In genomic region chr11:47179655-47179991, GRCh38 we compare ENCODE assay signal across 8 cellular contexts. TPM values are rescaled to one million over a fixed set of nuclear protein-coding genes. Genes with fewer than 3 reads are reported as not detected.
DNase-seq lines count a peak whose midpoint lies in the region; ATAC-seq and TF ChIP-seq lines count a peak whose summit lies in the region.

No MANE protein-coding gene starts in this region.

- peak overlapping the region in 2 of 10 donors; percentile 55 to 69 for H3K4me3 Mint-ChIP-seq in naive thymus-derived CD4-positive, alpha-beta T cell

- H3K9me3 Mint-ChIP-seq in naive thymus-derived CD4-positive, alpha-beta T cell: peaks cover 0 to 5% (median 0%) of the 10 kb centered on the region in 11 donors

- peaks cover 24% of the 10 kb centered on the region for H3K4me1 ChIP-seq in mammary epithelial cell (ENCODE audit: insufficient read depth, low read length)
- peaks cover 19 to 24% of the 10 kb centered on the region in 2 donors for H3K4me1 ChIP-seq in naive thymus-derived CD4-positive, alpha-beta T cell (ENCODE audit: control insufficient read depth in 2 of 2, insufficient read depth in 2 of 2, low read length in 2 of 2)

- H3K9me3 ChIP-seq in mammary epithelial cell (replicated peaks; ENCODE audit: insufficient read depth, low read length): no peaks in the 10 kb centered on the region
- H3K9me3 ChIP-seq in naive thymus-derived CD4-positive, alpha-beta T cell (ENCODE audit: control insufficient read depth in 2 of 3, low read length in 3 of 3): no peaks in the 10 kb centered on the region

- no peak overlapping the region for H2AFZ ChIP-seq in mammary epithelial cell (ENCODE audit: low read depth, low read length)

- H3K36me3 ChIP-seq in mammary epithelial cell (ENCODE audit: insufficient read depth, low read length): peaks cover 8% of the 10 kb centered on the region
- peaks cover 0 to 13% (median 0%) of the 10 kb centered on the region in 3 experiments for H3K36me3 ChIP-seq in naive thymus-derived CD4-positive, alpha-beta T cell (ENCODE audit: control insufficient read depth in 2 of 3, insufficient read depth in 3 of 3, low read length in 3 of 3)

- intact Hi-C loops in mammary epithelial cell (cut with micrococcal nuclease): loop anchor here (5.0 to 10.0 kb wide), 2 partner anchors 228 to 275 kb away; partner anchors contain the start of gene SLC39A13
- intact Hi-C loops in naive thymus-derived CD4-positive, alpha-beta T cell (cut with micrococcal nuclease): loop anchor here (5.0 to 10.0 kb wide), 8 partner anchors 173 to 1262 kb away; partner anchors contain the start of genes AGBL2 (in 1 of the 2), CELF1 (in 1 of the 2), DGKZ (in 1 of the 2) and MYBPC3 (in 1 of the 2)

- DNase-seq in DMS 273 (lab: John Stamatoyannopoulos, UW; ENCODE audit: unreplicated experiment) (peak; percentile 53), DMS 273 treated with DMSO at 0.1 percent for 48 hours (lab: John Stamatoyannopoulos, UW) (no peak), HFF-Myc (ENCODE audit: extremely low read depth, low read depth) (no peak), RPMI8226 (peak; percentile 75), mammary epithelial cell (no peak)
- peak in 5 of 9 donors; percentile 24 to 44 (median 33) for DNase-seq in naive thymus-derived CD4-positive, alpha-beta T cell

- no peak overlapping the region for H3K4me2 ChIP-seq in mammary epithelial cell (ENCODE audit: insufficient read depth, low read depth, low read length)

- peak overlapping the region in 5 of 9 donors; percentile 20 to 83 (median 56) for H3K27ac Mint-ChIP-seq in naive thymus-derived CD4-positive, alpha-beta T cell

- H3K79me2 ChIP-seq in mammary epithelial cell (ENCODE audit: insufficient read depth, low read length): peaks cover 55% of the 10 kb centered on the region

- peaks cover 4 to 13% (median 4%) of the 10 kb centered on the region in 5 donors for H3K27me3 Mint-ChIP-seq in naive thymus-derived CD4-positive, alpha-beta T cell

- WGBS in mammary epithelial cell (ENCODE audit: low coverage, missing lambda C conversion rate): 100% methylated on average over 1 of the region's 1 CpG

- peak; percentile 67 for TF ChIP-seq CTCF in HFF-Myc (IDR thresholded peaks at IDR 0.05; ENCODE audit: low read depth, low read length, missing control alignments)
- TF ChIP-seq CTCF in mammary epithelial cell (conservative IDR thresholded peaks at IDR 0.05 in 1 of 2, IDR thresholded peaks at IDR 0.05 in 1 of 2; ENCODE audit: extremely low read depth in 1 of 2, insufficient read depth in 1 of 2, low read depth in 1 of 2, low read length in 2 of 2): peak; percentile 62 to 64

- in situ Hi-C loops in mammary epithelial cell (cut with MboI; ENCODE audit: low sequenced_read_pairs in 2 of 2): loop anchor here in 1 of 2 donors (10.0 kb wide), 1 partner anchor 175 kb away; the partner anchor contains the start of gene MYBPC3

- dilution Hi-C loops in mammary epithelial cell (cut with HindIII; ENCODE audit: low sequenced_read_pairs): no loop called here

- no peak for ATAC-seq in naive thymus-derived CD4-positive, alpha-beta T cell
- ATAC-seq in GM21576 (IDR thresholded peaks at IDR 0.05; ENCODE audit: unreplicated experiment) (no peak), HG03432 (IDR thresholded peaks at IDR 0.05; ENCODE audit: unreplicated experiment) (no peak)

- H3K27me3 ChIP-seq in mammary epithelial cell (ENCODE audit: insufficient read depth, low read length): no peaks in the 10 kb centered on the region
- H3K27me3 ChIP-seq in naive thymus-derived CD4-positive, alpha-beta T cell (ENCODE audit: control insufficient read depth in 2 of 2, insufficient read depth in 2 of 2, low read length in 2 of 2): peaks cover 0 to 7% of the 10 kb centered on the region in 2 donors

- peaks cover 0 to 2% (median 0%) of the 10 kb centered on the region in 5 donors for H3K36me3 Mint-ChIP-seq in naive thymus-derived CD4-positive, alpha-beta T cell

- H3K4me1 Mint-ChIP-seq in naive thymus-derived CD4-positive, alpha-beta T cell: peaks cover 14 to 36% (median 22%) of the 10 kb centered on the region in 7 donors

- POLR2A ChIA-PET in naive thymus-derived CD4-positive, alpha-beta T cell (lab: Charles Lee): interaction anchor here (1.4 to 5.9 kb wide), 3 partner anchors 35 to 91 kb away, joined by 4 to 48 read pairs (median 9); partner anchors contain the start of gene DDB2

- H3K9ac ChIP-seq in mammary epithelial cell (ENCODE audit: insufficient read depth, low read length): no peak overlapping the region

- no TSS peak for BruUV-seq in mammary epithelial cell (replicated peaks; lab: Mats Ljungman, UMichigan)

- no peaks in the 10 kb centered on the region for H4K20me1 ChIP-seq in mammary epithelial cell (ENCODE audit: insufficient read depth, low read length)

- no peak overlapping the region for H3K4me3 ChIP-seq in HFF-Myc (replicated peaks; ENCODE audit: low read depth, low read length)
- no peak overlapping the region for H3K4me3 ChIP-seq in mammary epithelial cell (replicated peaks in 1 of 3; ENCODE audit: insufficient read depth in 1 of 3, low read depth in 2 of 3, low read length in 3 of 3)
- H3K4me3 ChIP-seq in naive thymus-derived CD4-positive, alpha-beta T cell (ENCODE audit: low read length): no peak overlapping the region

- H3K27ac ChIP-seq in mammary epithelial cell (ENCODE audit: insufficient read depth, low read depth, low read length): no peak overlapping the region
- no peak overlapping the region for H3K27ac ChIP-seq in naive thymus-derived CD4-positive, alpha-beta T cell (ENCODE audit: low read depth, low read length)

- CTCF ChIA-PET in mammary epithelial cell (lab: Charles Lee; ENCODE audit: low non-redundant PET): interaction anchor here (0.6 kb wide), 1 partner anchor 14 kb away, joined by 11 read pairs; no protein-coding TSS in a partner anchor
- CTCF ChIA-PET in naive thymus-derived CD4-positive, alpha-beta T cell (lab: Charles Lee): interaction anchor here (0.5 to 1.2 kb wide), 6 partner anchors 18 to 756 kb away, joined by 3 to 5 read pairs (median 3); partner anchors contain the start of gene ACP2

RNA-seq across cellular contexts. Expression of gene ARFGAP2, which starts 2.9 kb away (rescaled TPM):
- total RNA-seq in mammary epithelial cell: 100 to 1,000 TPM in 1 of 2 donors, 10 to 100 TPM in 1; 83.0 to 120 TPM
- polyA plus RNA-seq in mammary epithelial cell: 87.5 TPM
- 107 TPM for polyA minus RNA-seq in mammary epithelial cell
- total RNA-seq in naive thymus-derived CD4-positive, alpha-beta T cell: 100 to 1,000 TPM; 107 to 220 (median 155) TPM
- 100 to 1,000 TPM; 117 to 121 TPM for polyA plus RNA-seq in naive thymus-derived CD4-positive, alpha-beta T cell

RNA-seq across cellular contexts. Expression of gene PACSIN3, which starts 6.6 kb away (rescaled TPM):
- total RNA-seq in mammary epithelial cell: 10 to 100 TPM; 20.7 to 53.4 TPM
- 39.5 TPM for polyA plus RNA-seq in mammary epithelial cell
- 32.1 TPM for polyA minus RNA-seq in mammary epithelial cell
- total RNA-seq in naive thymus-derived CD4-positive, alpha-beta T cell: 1 to 10 TPM in 1 of 5 experiments, under 1 TPM in 1, not detected in 3; 0.34 to 4.3 TPM
- under 1 TPM in 1 of 2 donors, not detected in 1; 0.82 TPM for polyA plus RNA-seq in naive thymus-derived CD4-positive, alpha-beta T cell

RNA-seq across cellular contexts. Expression of gene DDB2, which starts 35.2 kb away (rescaled TPM):
- 100 to 1,000 TPM in 1 of 2 donors, 10 to 100 TPM in 1; 43.0 to 101 TPM for total RNA-seq in mammary epithelial cell
- polyA plus RNA-seq in mammary epithelial cell: 94.6 TPM
- polyA minus RNA-seq in mammary epithelial cell: 71.6 TPM
- total RNA-seq in naive thymus-derived CD4-positive, alpha-beta T cell: 100 to 1,000 TPM in 2 of 5 experiments, 10 to 100 TPM in 3; 65.4 to 135 (median 93.4) TPM
- polyA plus RNA-seq in naive thymus-derived CD4-positive, alpha-beta T cell: 10 to 100 TPM; 32.9 to 35.4 TPM

Comparison
In these comparisons a context has a peak if more than half of its experiments do, and no peak if none do; other contexts are left out.
1. DNase-seq: peak in DMS 273 (single experiment), RPMI8226 (single experiment) and naive thymus-derived CD4-positive, alpha-beta T cell (5 of 9); none in DMS 273 treated with DMSO at 0.1 percent for 48 hours (single experiment), HFF-Myc (single experiment) and mammary epithelial cell (single experiment).
2. RNA of gene PACSIN3, which starts 6.6 kb away (total RNA-seq): 20.7 to 53.4 TPM in mammary epithelial cell; 0.34 to 4.3 TPM in naive thymus-derived CD4-positive, alpha-beta T cell; every median in the first group is over 4 times any median in the second.